29 cellular contexts compared by ENCODE assay signal in genomic region chr12:38691164-38691563, GRCh38.
"Had no signal": no experiment of that assay in that cellular context is flagged by ENCODE, and none has a peak within 500 bp of the region (broad histone marks: within the 10 kb centered on the region; RNA-seq: fewer than 3 reads in every experiment).

No MANE protein-coding gene starts in this region.

- FAIRE-seq: frontal cortex, keratinocyte had no signal

- ATAC-seq: activated T-cell treated with anti-CD3 and anti-CD28 coated beads, Interleukin-2, amount 50 U/mL, for 4 hours; activated T-helper 17 cell treated with anti-CD3 and anti-CD28 coated beads, Interleukin-2, amount 50 U/mL, for 72 hours; left colon; stimulated activated memory B cell treated with anti-CD40 and anti-IgM and Interleukin-4, amounts not matched to agents 10 μg/mL and 1 μg/mL and 100 μg/mL, for 72 hours; stimulated activated naive CD8-positive, alpha-beta T cell treated with anti-CD3 and anti-CD28 coated beads, Interleukin-15, amount 100 ng/mL, for 72 hours; T-helper 17 cell had no signal

- H3K27me3 ChIP-seq: esophagus squamous epithelium, neutrophil, ovary, right atrium auricular region, uterus had no signal

- H3K4me3 ChIP-seq: esophagus squamous epithelium, ovary, right atrium auricular region, smooth muscle cell, uterus had no signal

- DNase-seq: activated CD4-positive, alpha-beta memory T cell treated with anti-CD3 and anti-CD28 coated beads for 36 hours; activated CD4-positive, alpha-beta T cell treated with anti-CD3 and anti-CD28 coated beads, Interleukin-2, amount 10 ng/mL, durations not matched to agents 24 days and 14 days; activated CD4-positive, CD25-positive, alpha-beta regulatory T cell treated with anti-CD3 and anti-CD28 coated beads, Interleukin-2, amount 50 U/mL, for 72 hours; activated gamma-delta T cell treated with Interleukin-2 at 50 U/mL for 16 hours; activated naive CD4-positive, alpha-beta T cell treated with anti-CD3 and anti-CD28 coated beads, Interleukin-2, amount 50 U/mL, for 16 hours; activated T-cell treated with anti-CD3 and anti-CD28 coated beads, Interleukin-2, amount 50 U/mL, for 4 hours; amygdala; cortex of kidney; endodermal cell; esophagus squamous epithelium; left colon; naive B cell; nephron progenitor cell; ovary; stimulated activated CD4-positive, alpha-beta T cell treated with anti-CD3 and anti-CD28 coated beads, Interleukin-1b, Interleukin-23, amount 100 ng/mL, for 48 hours; stimulated activated CD4-positive, alpha-beta T cell treated with anti-CD3 and anti-CD28 coated beads, Interleukin-4, amount 100 ng/mL, for 4 hours; stimulated activated CD8-positive, alpha-beta memory T cell treated with anti-CD3 and anti-CD28 coated beads, Interleukin-4, amount 100 ng/mL, for 48 hours; stimulated activated naive CD8-positive, alpha-beta T cell treated with anti-CD3 and anti-CD28 coated beads, Interleukin-15, amount 100 ng/mL, for 72 hours; substantia nigra; T-helper 17 cell; T1000; uterus had no signal

- H3K36me3 ChIP-seq: neutrophil, ovary, uterus had no signal
